In genomic region chr5:59813761-59814562, GRCh38 we compare ENCODE assay signal across 8 cellular contexts.
DNase-seq lines count a peak whose midpoint lies in the region; ATAC-seq and TF ChIP-seq lines count a peak whose summit lies in the region.

No MANE protein-coding gene starts in this region.

- H3K27ac Mint-ChIP-seq in memory B cell: no peak overlapping the region

- H3K27ac ChIP-seq in OCI-LY1 (ENCODE audit: low read depth, low read length, poor library complexity, severe bottlenecking): no peak overlapping the region

- H3K36me3 Mint-ChIP-seq in memory B cell: no peaks in the 10 kb centered on the region

- DNase-seq in DMS114 treated with DMSO at 0.1 percent for 48 hours (lab: John Stamatoyannopoulos, UW; ENCODE audit: unreplicated experiment) (peak; percentile 55), HS-5 (ENCODE audit: low read depth) (peak; percentile 78), cerebellar cortex (ENCODE audit: low spot score) (peak; percentile 44), memory B cell (ENCODE audit: low spot score in 2 of 2) (peak; percentile 32 to 52), cerebellar nuclear complex (lab: John Stamatoyannopoulos, UW) (no peak)
- no peak for DNase-seq in effector CD8-positive, alpha-beta T cell (lab: John Stamatoyannopoulos, UW)

- H3K4me1 ChIP-seq in OCI-LY1 (ENCODE audit: insufficient read depth, low read length, severe bottlenecking): no peaks in the 10 kb centered on the region

- H3K4me2 ChIP-seq in OCI-LY1 (ENCODE audit: low read length): peak overlapping the region; percentile 43

- H3F3A ChIP-seq in OCI-LY1 (ENCODE audit: insufficient read depth, low read length): no peaks in the 10 kb centered on the region

- peak; percentile 70 for TF ChIP-seq CTCF in OCI-LY1 (IDR thresholded peaks at IDR 0.05; ENCODE audit: low read length)

- H3K9me3 Mint-ChIP-seq in memory B cell: no peaks in the 10 kb centered on the region

- no peak overlapping the region for H3K4me3 Mint-ChIP-seq in memory B cell

- no peaks in the 10 kb centered on the region for H3K79me2 ChIP-seq in OCI-LY1 (ENCODE audit: insufficient read depth, low read length)

- H3K9me2 ChIP-seq in OCI-LY1 (ENCODE audit: low read depth, low read length): no peaks in the 10 kb centered on the region

- H3K4me3 ChIP-seq in OCI-LY1 (ENCODE audit: low read depth, low read length, poor library complexity, severe bottlenecking): no peak overlapping the region

- H3K36me3 ChIP-seq in OCI-LY1 (ENCODE audit: insufficient read depth, low read length): no peaks in the 10 kb centered on the region

- no peaks in the 10 kb centered on the region for H3K27me3 ChIP-seq in OCI-LY1 (ENCODE audit: insufficient read depth, low read length)

- H4K20me1 ChIP-seq in OCI-LY1 (ENCODE audit: insufficient read depth, low read length): no peaks in the 10 kb centered on the region

- peak overlapping the region; percentile 54; the same call in 1 of the 2 replicates for H2AFZ ChIP-seq in OCI-LY1 (ENCODE audit: low read length)

- ATAC-seq in GM19351 (IDR thresholded peaks at IDR 0.05; ENCODE audit: unreplicated experiment) (peak; percentile 80), memory B cell (ENCODE audit: low read depth) (peak; percentile 65)

- H3K9me3 ChIP-seq in OCI-LY1 (ENCODE audit: low read length): no peaks in the 10 kb centered on the region

- no peak overlapping the region for H3K9ac ChIP-seq in OCI-LY1 (ENCODE audit: low read length)

- peaks cover 3% of the 10 kb centered on the region for H3K27me3 Mint-ChIP-seq in memory B cell

- peaks cover 3% of the 10 kb centered on the region for H3K4me1 Mint-ChIP-seq in memory B cell

Comparison
In these comparisons a context has a peak if more than half of its experiments do, and no peak if none do; other contexts are left out.
1. DNase-seq: peak in DMS114 treated with DMSO at 0.1 percent for 48 hours (single experiment), HS-5 (single experiment), cerebellar cortex (single experiment) and memory B cell (2 of 2); none in cerebellar nuclear complex (0 of 2) and effector CD8-positive, alpha-beta T cell (single experiment).